ENCODE assay signal across 16 cellular contexts in genomic region chr6:527989-528673, GRCh38.
"Had no signal": no experiment of that assay in that cellular context is flagged by ENCODE, and none has a peak within 500 bp of the region (broad histone marks: within the 10 kb centered on the region; RNA-seq: fewer than 3 reads in every experiment).

No MANE protein-coding gene starts in this region.

- ATAC-seq: gastrocnemius medialis, SK-N-SH treated with all-trans-retinoic acid at 6 μM for 48 hours had no signal

- H3K4me3 Mint-ChIP-seq: nephron progenitor cell had no signal

- H3K4me1 Mint-ChIP-seq: nephron progenitor cell had no signal

- H3K27ac Mint-ChIP-seq: nephron progenitor cell had no signal

- DNase-seq: activated CD4-positive, alpha-beta T cell treated with anti-CD3 and anti-CD28 coated beads, Interleukin-2, amount 50 U/mL, for 1 hour; activated effector memory CD4-positive, alpha-beta T cell treated with Interleukin-2 at 50 U/mL for 16 hours; adrenal gland; dorsolateral prefrontal cortex; erythroblast; gastrocnemius medialis; nephron progenitor cell; right cardiac atrium; SHP77 treated with DMSO at 0.1 percent for 48 hours; stimulated activated CD4-positive, alpha-beta T cell treated with anti-CD3 and anti-CD28 coated beads, Interleukin-15, amount 100 ng/mL, for 24 hours; stimulated activated CD4-positive, alpha-beta T cell treated with anti-CD3 and anti-CD28 coated beads, Interleukin-4, amount 100 ng/mL, for 24 hours; stimulated activated naive CD4-positive, alpha-beta T cell treated with Interleukin-2 at 50 U/mL for 16 hours; testis; upper lobe of left lung; WERI-Rb-1 had no signal

- H3K9me3 Mint-ChIP-seq: nephron progenitor cell had no signal
